9 cellular contexts compared by ENCODE assay signal in genomic region chr2:121283670-121284245, GRCh38. TPM values are rescaled to one million over a fixed set of nuclear protein-coding genes. Genes with fewer than 3 reads are reported as not detected.
A peak's percentile ranks its signal among the peaks of the same experiment; 100 is the strongest.
DNase-seq lines count a peak whose midpoint lies in the region; ATAC-seq and TF ChIP-seq lines count a peak whose summit lies in the region.
"Had no signal": no experiment of that assay in that cellular context is flagged by ENCODE, and none has a peak within 500 bp of the region (broad histone marks: within the 10 kb centered on the region; RNA-seq: fewer than 3 reads in every experiment).

No MANE protein-coding gene starts in this region.

- H3K4me1 ChIP-seq in lower lobe of right lung (no peaks in the 10 kb centered on the region), upper lobe of left lung (peaks cover 9 to 44% (median 24%) of the 10 kb centered on the region in 4 donors)

- TF ChIP-seq POLR2A in upper lobe of left lung (IDR thresholded peaks at IDR 0.05): no peak

- H3K4me3 ChIP-seq in lower lobe of right lung: peak overlapping the region; percentile 60
- H3K4me3 ChIP-seq in upper lobe of left lung: peak overlapping the region in 3 of 4 donors; percentile 56 to 63 (median 56)
- H3K4me3 ChIP-seq: SJSA1 had no signal

- peaks cover 21% of the 10 kb centered on the region for H3K27me3 Mint-ChIP-seq in activated naive CD8-positive, alpha-beta T cell
- peaks cover 47% of the 10 kb centered on the region for H3K27me3 Mint-ChIP-seq in activated naive CD8-positive, alpha-beta T cell treated with anti-CD3 and anti-CD28 coated beads for 36 hours
- H3K27me3 Mint-ChIP-seq in activated T-helper 17 cell treated with anti-CD3 and anti-CD28 coated beads, Interleukin-2, amount 50 U/mL, for 72 hours: peaks cover 35% of the 10 kb centered on the region

- 52 to 53% methylated on average over 4 to 6 of the region's 6 CpGs for WGBS in upper lobe of left lung, 2 donors

- no peaks in the 10 kb centered on the region for H3K36me3 Mint-ChIP-seq in activated naive CD8-positive, alpha-beta T cell
- H3K36me3 Mint-ChIP-seq in activated naive CD8-positive, alpha-beta T cell treated with anti-CD3 and anti-CD28 coated beads for 36 hours: no peaks in the 10 kb centered on the region
- no peaks in the 10 kb centered on the region for H3K36me3 Mint-ChIP-seq in activated T-helper 17 cell treated with anti-CD3 and anti-CD28 coated beads, Interleukin-2, amount 50 U/mL, for 72 hours (ENCODE audit: low read depth)

- peaks cover 8% of the 10 kb centered on the region for H3K4me1 Mint-ChIP-seq in activated naive CD8-positive, alpha-beta T cell (ENCODE audit: low read depth)
- H3K4me1 Mint-ChIP-seq in activated naive CD8-positive, alpha-beta T cell treated with anti-CD3 and anti-CD28 coated beads for 36 hours: peaks cover 7% of the 10 kb centered on the region
- H3K4me1 Mint-ChIP-seq in activated T-helper 17 cell treated with anti-CD3 and anti-CD28 coated beads, Interleukin-2, amount 50 U/mL, for 72 hours: no peaks in the 10 kb centered on the region

- intact Hi-C loops in lower lobe of right lung (cut with DNase I): no loop called here

- TF ChIP-seq CTCF in lower lobe of right lung (IDR thresholded peaks at IDR 0.05) (no peak), upper lobe of left lung (IDR thresholded peaks at IDR 0.05) (no peak)

- ATAC-seq in activated T-helper 17 cell treated with anti-CD3 and anti-CD28 coated beads, Interleukin-2, amount 50 U/mL, for 72 hours (replicated peaks): no peak
- ATAC-seq in lower lobe of right lung (peak in 1 of 2 donors; percentile 22), upper lobe of left lung (ENCODE audit: low FRiP score in 2 of 2) (no peak), GM19452 (IDR thresholded peaks at IDR 0.05; ENCODE audit: unreplicated experiment) (no peak)

- no peak for DNase-seq in activated naive CD8-positive, alpha-beta T cell treated with anti-CD3 and anti-CD28 coated beads for 36 hours
- DNase-seq in lower lobe of right lung: no peak
- DNase-seq in upper lobe of left lung: no peak
- DNase-seq in NCI-H187 treated with DMSO at 0.1 percent for 48 hours (lab: John Stamatoyannopoulos, UW): no peak
- no peak for DNase-seq in NCI-H69 (lab: John Stamatoyannopoulos, UW)

- peaks cover 18% of the 10 kb centered on the region for H3K27me3 ChIP-seq in lower lobe of right lung (ENCODE audit: low read depth)
- H3K27me3 ChIP-seq in upper lobe of left lung: peaks cover 0 to 12% (median 6%) of the 10 kb centered on the region in 4 donors

- H3K27ac ChIP-seq in lower lobe of right lung: peak overlapping the region; percentile 81
- H3K27ac ChIP-seq in upper lobe of left lung: peak overlapping the region in 3 of 4 donors; percentile 72 to 83 (median 78)
- H3K27ac ChIP-seq: SJSA1 had no signal

- H3K36me3 ChIP-seq in lower lobe of right lung: no peaks in the 10 kb centered on the region
- H3K36me3 ChIP-seq in upper lobe of left lung: no peaks in the 10 kb centered on the region
- H3K36me3 ChIP-seq: SJSA1 had no signal

- no peak overlapping the region for H3K27ac Mint-ChIP-seq in activated naive CD8-positive, alpha-beta T cell
- H3K27ac Mint-ChIP-seq in activated naive CD8-positive, alpha-beta T cell treated with anti-CD3 and anti-CD28 coated beads for 36 hours: no peak overlapping the region
- no peak overlapping the region for H3K27ac Mint-ChIP-seq in activated T-helper 17 cell treated with anti-CD3 and anti-CD28 coated beads, Interleukin-2, amount 50 U/mL, for 72 hours

- peak overlapping the region; percentile 75 for H3K4me3 Mint-ChIP-seq in activated naive CD8-positive, alpha-beta T cell
- H3K4me3 Mint-ChIP-seq in activated naive CD8-positive, alpha-beta T cell treated with anti-CD3 and anti-CD28 coated beads for 36 hours: no peak overlapping the region
- H3K4me3 Mint-ChIP-seq in activated T-helper 17 cell treated with anti-CD3 and anti-CD28 coated beads, Interleukin-2, amount 50 U/mL, for 72 hours: peak overlapping the region; percentile 63

- no peaks in the 10 kb centered on the region for H3K9me3 Mint-ChIP-seq in activated naive CD8-positive, alpha-beta T cell (ENCODE audit: low read depth)
- H3K9me3 Mint-ChIP-seq in activated naive CD8-positive, alpha-beta T cell treated with anti-CD3 and anti-CD28 coated beads for 36 hours: no peaks in the 10 kb centered on the region
- no peaks in the 10 kb centered on the region for H3K9me3 Mint-ChIP-seq in activated T-helper 17 cell treated with anti-CD3 and anti-CD28 coated beads, Interleukin-2, amount 50 U/mL, for 72 hours

- H3K9me3 ChIP-seq in lower lobe of right lung: no peaks in the 10 kb centered on the region
- no peaks in the 10 kb centered on the region for H3K9me3 ChIP-seq in upper lobe of left lung
- H3K9me3 ChIP-seq: SJSA1 had no signal

- TF ChIP-seq EP300 in upper lobe of left lung (IDR thresholded peaks at IDR 0.05): no peak

RNA-seq across cellular contexts. Expression of gene TFCP2L1, which starts 1.2 kb away (rescaled TPM):
- total RNA-seq in activated naive CD8-positive, alpha-beta T cell treated with anti-CD3 and anti-CD28 coated beads for 36 hours: under 1 TPM; 0.04 to 0.06 TPM
- total RNA-seq in activated T-helper 17 cell treated with anti-CD3 and anti-CD28 coated beads, Interleukin-2, amount 50 U/mL, for 72 hours: under 1 TPM in 1 of 2 donors, not detected in 1; 0.03 TPM
- 19.2 TPM for total RNA-seq in lower lobe of right lung
- 10 to 100 TPM; 15.3 to 47.1 (median 33.7) TPM for total RNA-seq in upper lobe of left lung
- total RNA-seq: SJSA1 had no signal

Comparison
In these comparisons a context has a peak if more than half of its experiments do, and no peak if none do; other contexts are left out.
1. RNA of gene TFCP2L1, which starts 1.2 kb away (total RNA-seq): 15.3 to 47.1 TPM in upper lobe of left lung and 19.2 TPM in lower lobe of right lung (single experiment); 0.03 TPM in activated T-helper 17 cell treated with anti-CD3 and anti-CD28 coated beads, Interleukin-2, amount 50 U/mL, for 72 hours and 0.04 to 0.06 TPM in activated naive CD8-positive, alpha-beta T cell treated with anti-CD3 and anti-CD28 coated beads for 36 hours; every median in the first group is over 10 times any median in the second.